ENCODE assay signal across 22 cellular contexts in genomic region chr6:25153079-25153478, GRCh38.
A peak's percentile ranks its signal among the peaks of the same experiment; 100 is the strongest.
DNase-seq lines count a peak whose midpoint lies in the region; ATAC-seq, FAIRE-seq and TF ChIP-seq lines count a peak whose summit lies in the region.
"Had no signal": no experiment of that assay in that cellular context is flagged by ENCODE, and none has a peak within 500 bp of the region (broad histone marks: within the 10 kb centered on the region; RNA-seq: fewer than 3 reads in every experiment).

No MANE protein-coding gene starts in this region.

- FAIRE-seq in urothelium cell line (lab: Jason Lieb, UNC), result no peak
- FAIRE-seq: A549, D721Med, G401.6, GM12891, GM19239 had no signal

- H3K4ac ChIP-seq in neuronal stem cell (ENCODE audit: low read length), result no peak overlapping the region

- no peak for ATAC-seq in activated T-helper 17 cell treated with anti-CD3 and anti-CD28 coated beads, Interleukin-2, amount 50 U/mL, for 72 hours (replicated peaks)
- ATAC-seq in upper lobe of right lung, result peak; percentile 25
- ATAC-seq: A549; CD8-positive, alpha-beta T cell had no signal

- no peaks in the 10 kb centered on the region for H3K27me3 Mint-ChIP-seq in activated T-helper 17 cell treated with anti-CD3 and anti-CD28 coated beads, Interleukin-2, amount 50 U/mL, for 72 hours
- H3K27me3 Mint-ChIP-seq: B cell; CD4-positive, alpha-beta T cell had no signal

- intact Hi-C loops in upper lobe of right lung (cut with DNase I), result no loop called here

- no peak overlapping the region for H3K4me3 Mint-ChIP-seq in activated T-helper 17 cell treated with anti-CD3 and anti-CD28 coated beads, Interleukin-2, amount 50 U/mL, for 72 hours
- H3K4me3 Mint-ChIP-seq: B cell; CD4-positive, alpha-beta T cell; CD8-positive, alpha-beta T cell had no signal

- WGBS in neuronal stem cell (ENCODE audit: extremely low coverage in 2 of 2, insufficient read length in 2 of 2, insufficient replicate concordance in 1 of 2), 2 donors, result no CpG with 5 or more reads among the region's 21 CpGs

- H2BK5ac ChIP-seq in neuronal stem cell (ENCODE audit: low read length), result no peak overlapping the region

- peaks cover 6% of the 10 kb centered on the region for H3K4me1 Mint-ChIP-seq in activated T-helper 17 cell treated with anti-CD3 and anti-CD28 coated beads, Interleukin-2, amount 50 U/mL, for 72 hours

- H3K23ac ChIP-seq in neuronal stem cell (ENCODE audit: low read depth, low read length, poor library complexity), result peak overlapping the region; percentile 68

- peak overlapping the region; percentile 13 for H3K27ac Mint-ChIP-seq in activated T-helper 17 cell treated with anti-CD3 and anti-CD28 coated beads, Interleukin-2, amount 50 U/mL, for 72 hours
- H3K27ac Mint-ChIP-seq: B cell; CD4-positive, alpha-beta T cell; CD8-positive, alpha-beta T cell had no signal

- peaks cover 0 to 6% of the 10 kb centered on the region in 2 donors for H3K9me3 ChIP-seq in neuronal stem cell (replicated peaks in 1 of 2; ENCODE audit: control insufficient read depth in 2 of 2, insufficient read depth in 1 of 2, low read depth in 1 of 2, low read length in 2 of 2)
- H3K9me3 ChIP-seq in upper lobe of right lung, result peaks cover 1% of the 10 kb centered on the region

- H3K4me3 ChIP-seq in neuronal stem cell (ENCODE audit: low read length in 2 of 2) (no peak overlapping the region), upper lobe of right lung (no peak overlapping the region)
- H3K4me3 ChIP-seq: A549; BLaER1 treated with 17β-estradiol and CSF1 and Interleukin-3, amounts not matched to agents 10 nM and 100 nM had no signal

- peaks cover 2% of the 10 kb centered on the region for H3K79me1 ChIP-seq in neuronal stem cell (ENCODE audit: low read depth, low read length)

- no peaks in the 10 kb centered on the region for H3K36me3 Mint-ChIP-seq in activated T-helper 17 cell treated with anti-CD3 and anti-CD28 coated beads, Interleukin-2, amount 50 U/mL, for 72 hours (ENCODE audit: low read depth)
- H3K36me3 Mint-ChIP-seq: CD8-positive, alpha-beta T cell had no signal

- H3K27ac ChIP-seq in VCaP (peak overlapping the region; percentile 93), neuronal stem cell (replicated peaks; ENCODE audit: low read length) (no peak overlapping the region), upper lobe of right lung (no peak overlapping the region)
- H3K27ac ChIP-seq: 22Rv1; A549; BLaER1 treated with 17β-estradiol and CSF1 and Interleukin-3, amounts not matched to agents 10 nM and 100 nM; C4-2B had no signal

- DNase-seq in neuronal stem cell (ENCODE audit: low spot score) (no peak), upper lobe of right lung (no peak), NCI-H146 treated with DMSO at 0.1 percent for 48 hours (lab: John Stamatoyannopoulos, UW; ENCODE audit: unreplicated experiment) (no peak), urothelium cell line (ENCODE audit: low spot score) (no peak), SKM-1 treated with dmso at 0.1 percent for 144 hours (lab: John Stamatoyannopoulos, UW; ENCODE audit: unreplicated experiment) (no peak)
- DNase-seq: AML-193; Calu3; CD4-positive, alpha-beta T cell; CD8-positive, alpha-beta T cell; DMS79 treated with DMSO at 0.1 percent for 48 hours; GF-D8 had no signal

- no peak overlapping the region for H2BK12ac ChIP-seq in neuronal stem cell (ENCODE audit: low read length)

- peak overlapping the region; percentile 59 for H2AK5ac ChIP-seq in neuronal stem cell (ENCODE audit: low read depth, low read length)

- H2BK15ac ChIP-seq in neuronal stem cell (ENCODE audit: low read length), result peak overlapping the region; percentile 90

- TF ChIP-seq CTCF in VCaP (conservative IDR thresholded peaks at IDR 0.05) (no peak), upper lobe of right lung (IDR thresholded peaks at IDR 0.05) (no peak)

- no peak overlapping the region for H4K8ac ChIP-seq in neuronal stem cell (ENCODE audit: low read depth, low read length)

- peak overlapping the region; percentile 1 for H3K14ac ChIP-seq in neuronal stem cell (ENCODE audit: low read length)

- no peaks in the 10 kb centered on the region for H3K27me3 ChIP-seq in neuronal stem cell (ENCODE audit: control insufficient read depth in 3 of 3, insufficient read depth in 3 of 3, low read depth in 1 of 3, low read length in 3 of 3)
- H3K27me3 ChIP-seq in upper lobe of right lung, result no peaks in the 10 kb centered on the region
- H3K27me3 ChIP-seq: BLaER1 treated with 17β-estradiol and CSF1 and Interleukin-3, amounts not matched to agents 10 nM and 100 nM had no signal

- peaks cover 15% of the 10 kb centered on the region for H3K9me3 Mint-ChIP-seq in activated T-helper 17 cell treated with anti-CD3 and anti-CD28 coated beads, Interleukin-2, amount 50 U/mL, for 72 hours

- no peak overlapping the region for H4K91ac ChIP-seq in neuronal stem cell (ENCODE audit: low read depth, low read length, poor library complexity)

- no peak overlapping the region for H2BK120ac ChIP-seq in neuronal stem cell (ENCODE audit: low read depth, low read length)

- H3K36me3 ChIP-seq in neuronal stem cell (replicated peaks in 1 of 2; ENCODE audit: control insufficient read depth in 2 of 2, insufficient read depth in 2 of 2, low read length in 2 of 2) (no peaks in the 10 kb centered on the region), upper lobe of right lung (no peaks in the 10 kb centered on the region)

- peaks cover 0 to 2% of the 10 kb centered on the region in 2 donors for H3K4me1 ChIP-seq in neuronal stem cell (ENCODE audit: control insufficient read depth in 2 of 2, insufficient read depth in 1 of 2, low read depth in 1 of 2, low read length in 2 of 2)
- H3K4me1 ChIP-seq in upper lobe of right lung, result no peaks in the 10 kb centered on the region
- H3K4me1 ChIP-seq: A549 had no signal

- H3K9ac ChIP-seq in neuronal stem cell (ENCODE audit: low read depth, low read length, poor library complexity), result no peak overlapping the region
- H3K9ac ChIP-seq: BLaER1 treated with 17β-estradiol and CSF1 and Interleukin-3, amounts not matched to agents 10 nM and 100 nM had no signal

- peak overlapping the region; percentile 25 for H3K18ac ChIP-seq in neuronal stem cell (ENCODE audit: low read length)

- no peak overlapping the region for H2AFZ ChIP-seq in neuronal stem cell (ENCODE audit: low read length)

- H3K4me2 ChIP-seq in neuronal stem cell (ENCODE audit: insufficient read depth, low read length, poor library complexity, severe bottlenecking), result no peak overlapping the region
- H3K4me2 ChIP-seq: A549 had no signal
